Comparison of ENCODE assay signal across 9 cellular contexts in genomic region chr21:41952568-41953248, GRCh38. TPM values are rescaled to one million over a fixed set of nuclear protein-coding genes. Genes with fewer than 3 reads are reported as not detected.
DNase-seq lines count a peak whose midpoint lies in the region; ATAC-seq and TF ChIP-seq lines count a peak whose summit lies in the region.
"Had no signal": no experiment of that assay in that cellular context is flagged by ENCODE, and none has a peak within 500 bp of the region (broad histone marks: within the 10 kb centered on the region; RNA-seq: fewer than 3 reads in every experiment).

No MANE protein-coding gene starts in this region.

- TF ChIP-seq CTCF in GM12875 (IDR thresholded peaks at IDR 0.05; ENCODE audit: borderline replicate concordance, insufficient read depth, low read depth, low read length): no peak
- TF ChIP-seq CTCF in Peyer's patch (IDR thresholded peaks at IDR 0.05): no peak
- no peak for TF ChIP-seq CTCF in fibroblast of mammary gland (conservative IDR thresholded peaks at IDR 0.05; ENCODE audit: control insufficient read depth, insufficient read depth, low read depth, low read length)

- H3K27me3 ChIP-seq in Peyer's patch: no peaks in the 10 kb centered on the region

- no peaks in the 10 kb centered on the region for H3K9me3 ChIP-seq in Peyer's patch

- intact Hi-C loops in posterior vena cava (cut with DNase I): no loop called here

- no peak for TF ChIP-seq POLR2A in Peyer's patch (IDR thresholded peaks at IDR 0.05)

- no peak for DNase-seq in Peyer's patch
- peak; percentile 29 for DNase-seq in fibroblast of mammary gland (ENCODE audit: low read depth)
- peak; percentile 83 for DNase-seq in posterior vena cava (ENCODE audit: low spot score)
- no peak for DNase-seq in NCI-H2107 (lab: John Stamatoyannopoulos, UW)

- ATAC-seq in HG03354 (IDR thresholded peaks at IDR 0.05; ENCODE audit: poor library complexity, severe bottlenecking, unreplicated experiment): no peak
- ATAC-seq in GM21515 (IDR thresholded peaks at IDR 0.05; ENCODE audit: unreplicated experiment): no peak
- no peak for ATAC-seq in GM19328 (IDR thresholded peaks at IDR 0.05; ENCODE audit: unreplicated experiment)

- peak overlapping the region; percentile 59 to 78 (median 61) for H3K27ac ChIP-seq in Peyer's patch
- H3K27ac ChIP-seq: SK-N-MC had no signal

- peaks cover 0 to 24% (median 6%) of the 10 kb centered on the region in 4 donors for H3K4me1 ChIP-seq in Peyer's patch

- H3K4me3 ChIP-seq in GM12875 (ENCODE audit: low read depth, low read length) (peak overlapping the region; percentile 70), Peyer's patch (peak overlapping the region; percentile 48 to 83 (median 68)), fibroblast of mammary gland (ENCODE audit: control insufficient read depth, low read depth, low read length) (peak overlapping the region; percentile 79)
- H3K4me3 ChIP-seq: SK-N-MC had no signal

- H3K36me3 ChIP-seq in Peyer's patch: no peaks in the 10 kb centered on the region

RNA-seq across cellular contexts. Expression of gene C2CD2, which starts 1.1 kb away (rescaled TPM):
- total RNA-seq in Peyer's patch (10 to 100 TPM in 3 of 4 donors, 1 to 10 TPM in 1; 6.7 to 22.3 (median 17.3) TPM), posterior vena cava (10 to 100 TPM; 28.0 to 43.1 TPM)

RNA-seq across cellular contexts. Expression of gene ZBTB21, which starts 57.5 kb away (rescaled TPM):
- total RNA-seq in Peyer's patch (10 to 100 TPM in 2 of 4 donors, 1 to 10 TPM in 2; 6.1 to 20.4 (median 14.1) TPM), posterior vena cava (10 to 100 TPM; 12.6 to 25.6 TPM)

Comparison
In these comparisons a context has a peak if more than half of its experiments do, and no peak if none do; other contexts are left out.
1. DNase-seq: peak in fibroblast of mammary gland (single experiment) and posterior vena cava (single experiment); none in Peyer's patch (0 of 3) and NCI-H2107 (single experiment).
2. Peak in every context shown above with its lines, with median percentiles within 50 percentile points of each other: H3K4me3 ChIP-seq.